In the genomic region with DNA sequence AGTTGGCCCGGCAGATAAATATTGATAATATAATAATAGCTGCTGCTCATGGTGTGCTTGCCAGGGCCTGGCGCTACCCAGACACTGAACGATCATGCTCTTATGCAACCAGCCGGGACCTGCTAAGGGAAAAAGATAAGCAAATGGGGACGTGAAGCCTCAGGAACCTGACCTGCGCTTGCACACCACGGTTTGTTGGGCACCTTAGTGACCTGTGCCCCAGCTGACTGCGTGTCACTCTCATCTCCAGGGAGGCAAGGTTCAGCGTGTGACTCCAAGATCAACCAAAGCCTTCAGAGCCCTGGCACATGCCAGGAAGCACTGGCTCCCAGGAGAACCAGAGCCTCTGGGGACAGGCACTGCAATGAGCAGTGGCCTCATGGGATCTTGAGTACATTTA, we compare ENCODE assay signal across 14 cellular contexts.
DNase-seq lines count a peak whose midpoint lies in the region; ATAC-seq, FAIRE-seq and TF ChIP-seq lines count a peak whose summit lies in the region.
"Had no signal": no experiment of that assay in that cellular context is flagged by ENCODE, and none has a peak within 500 bp of the region (broad histone marks: within the 10 kb centered on the region; RNA-seq: fewer than 3 reads in every experiment).

No MANE protein-coding gene starts in this region.

- in situ Hi-C loops in HepG2 (cut with HindIII; ENCODE audit: extremely low pct_ligation_motif_present, low pct_unique_long_range_greater_than_20kb), result no loop called here

- POLR2A ChIA-PET in HepG2 (lab: Yijun Ruan, JAX), result no interaction called here
- POLR2A ChIA-PET in activated CD4-positive, alpha-beta T cell treated with anti-CD3 and anti-CD28 coated beads for 36 hours (lab: Charles Lee), result no interaction called here

- H3K4me3 ChIP-seq in liver (ENCODE audit: low read depth in 1 of 3, low read length in 3 of 3), result no peak overlapping the region
- no peak overlapping the region for H3K4me3 ChIP-seq in HepG2 (replicated peaks in 1 of 3; ENCODE audit: insufficient read depth in 1 of 3, low read depth in 2 of 3, low read length in 3 of 3)

- 44% methylated on average over 9 of the region's 9 CpGs for WGBS in liver
- WGBS in HepG2 (ENCODE audit: low lambda C conversion rate), result 17% methylated on average over 9 of the region's 9 CpGs

- ATAC-seq in HepG2, result no peak
- no peak for ATAC-seq in effector memory CD8-positive, alpha-beta T cell (replicated peaks)
- no peak for ATAC-seq in activated CD4-positive, alpha-beta T cell treated with anti-CD3 and anti-CD28 coated beads for 36 hours
- no peak for ATAC-seq in GM21786 (IDR thresholded peaks at IDR 0.05; ENCODE audit: unreplicated experiment)
- ATAC-seq: CD8-positive, alpha-beta T cell; Panc1 had no signal

- TF ChIP-seq RAD21 in liver (IDR thresholded peaks at IDR 0.05) (peak in 1 of 2 donors; percentile 47), HepG2 (CRISPR knock-in tag; IDR thresholded peaks at IDR 0.05) (no peak)

- TF ChIP-seq EP300 in HepG2 (IDR thresholded peaks at IDR 0.05; ENCODE audit: low read depth in 2 of 2, low read length in 2 of 2) (no peak), HepG2 (CRISPR knock-in tag; IDR thresholded peaks at IDR 0.05; ENCODE audit: borderline replicate concordance) (no peak)

- no peaks in the 10 kb centered on the region for H4K20me1 ChIP-seq in HepG2 (ENCODE audit: insufficient read depth, low read length)

- no peak overlapping the region for H3K9ac ChIP-seq in liver (ENCODE audit: low read depth in 1 of 2, low read length in 2 of 2)
- H3K9ac ChIP-seq in HepG2 (ENCODE audit: insufficient read depth, low read depth, low read length), result no peak overlapping the region

- peak overlapping the region in 1 of 2 donors; percentile 28 for H3K27ac ChIP-seq in liver (ENCODE audit: low read depth in 1 of 2, low read length in 2 of 2)
- no peak overlapping the region for H3K27ac ChIP-seq in HepG2 (ENCODE audit: extremely low read length, insufficient read depth, low read length)

- H3K36me3 Mint-ChIP-seq in effector memory CD8-positive, alpha-beta T cell (ENCODE audit: insufficient read depth), result peaks cover 5% of the 10 kb centered on the region
- peaks cover 9% of the 10 kb centered on the region for H3K36me3 Mint-ChIP-seq in activated CD4-positive, alpha-beta T cell treated with anti-CD3 and anti-CD28 coated beads for 36 hours (ENCODE audit: low read depth)

- no peak overlapping the region for H2AFZ ChIP-seq in HepG2 (ENCODE audit: low read length)

- H3K36me3 ChIP-seq in liver (ENCODE audit: control insufficient read depth in 4 of 4, insufficient read depth in 3 of 4, low read depth in 1 of 4, low read length in 3 of 4) (no peaks in the 10 kb centered on the region), HepG2 (replicated peaks in 1 of 2; ENCODE audit: control insufficient read depth in 1 of 2, insufficient read depth in 2 of 2, low read length in 2 of 2) (no peaks in the 10 kb centered on the region)

- H3K27me3 ChIP-seq in liver (ENCODE audit: control insufficient read depth in 4 of 4, insufficient read depth in 4 of 4, low read length in 3 of 4) (no peaks in the 10 kb centered on the region), HepG2 (ENCODE audit: control insufficient read depth in 1 of 2, insufficient read depth in 2 of 2, low read length in 2 of 2) (peaks cover 0 to 22% of the 10 kb centered on the region in 2 experiments; a peak in 3 of 5 replicates)

- CTCF ChIA-PET in HepG2 (lab: Yijun Ruan, JAX; ENCODE audit: low intra/inter-chr PET ratio, low total read pairs), result no interaction called here
- CTCF ChIA-PET in activated CD4-positive, alpha-beta T cell treated with anti-CD3 and anti-CD28 coated beads for 36 hours (lab: Charles Lee), result interaction anchor here (0.6 kb wide), 1 partner anchor 447 kb away, joined by 3 read pairs; no protein-coding TSS in a partner anchor

- DNase-seq in HepG2 (ENCODE audit: low spot score) (no peak), posterior vena cava (ENCODE audit: low spot score) (peak; percentile 42)
- no peak for DNase-seq in effector memory CD8-positive, alpha-beta T cell
- DNase-seq in stimulated activated CD4-positive, alpha-beta T cell treated with anti-CD3 and anti-CD28 coated beads, Interleukin-1b, Interleukin-23, amount 100 ng/mL, for 48 hours, result no peak
- DNase-seq in activated CD4-positive, alpha-beta T cell treated with anti-CD3 and anti-CD28 coated beads for 36 hours, result no peak
- DNase-seq: CD8-positive, alpha-beta T cell; GF-D8; GOT3; NCI-H1048; NCI-H1694; NCI-H82 had no signal

- BruUV-seq in HepG2 (replicated peaks; lab: Mats Ljungman, UMichigan), result no TSS peak

- TF ChIP-seq CTCF in liver (IDR thresholded peaks at IDR 0.05; ENCODE audit: low read depth, low read length, missing input control) (no peak), HepG2 (CRISPR knock-in tag; IDR thresholded peaks at IDR 0.05) (no peak)

- H3K79me2 ChIP-seq in HepG2 (ENCODE audit: insufficient read depth, low read length), result no peaks in the 10 kb centered on the region

- intact Hi-C loops in HepG2 (cut with micrococcal nuclease; ENCODE audit: unreplicated experiment) (no loop called here), posterior vena cava (cut with DNase I) (no loop called here)
- intact Hi-C loops in activated CD4-positive, alpha-beta T cell treated with anti-CD3 and anti-CD28 coated beads for 36 hours (cut with DNase I, micrococcal nuclease), result no loop called here

- no peaks in the 10 kb centered on the region for H3K4me1 Mint-ChIP-seq in effector memory CD8-positive, alpha-beta T cell (ENCODE audit: low read depth in 2 of 2)
- H3K4me1 Mint-ChIP-seq in activated CD4-positive, alpha-beta T cell treated with anti-CD3 and anti-CD28 coated beads for 36 hours, result no peaks in the 10 kb centered on the region

- H3K9me3 ChIP-seq in liver (ENCODE audit: control insufficient read depth in 4 of 4, low read length in 3 of 4) (no peaks in the 10 kb centered on the region), HepG2 (ENCODE audit: low read length) (no peaks in the 10 kb centered on the region)

- no peaks in the 10 kb centered on the region for H3K9me3 Mint-ChIP-seq in effector memory CD8-positive, alpha-beta T cell
- peaks cover 5% of the 10 kb centered on the region for H3K9me3 Mint-ChIP-seq in activated CD4-positive, alpha-beta T cell treated with anti-CD3 and anti-CD28 coated beads for 36 hours (ENCODE audit: low read depth)
- H3K9me3 Mint-ChIP-seq: CD8-positive, alpha-beta T cell had no signal

- no peak for FAIRE-seq in HepG2 (lab: Jason Lieb, UNC)

- H3K27me3 Mint-ChIP-seq in effector memory CD8-positive, alpha-beta T cell, result no peaks in the 10 kb centered on the region
- H3K27me3 Mint-ChIP-seq in activated CD4-positive, alpha-beta T cell treated with anti-CD3 and anti-CD28 coated beads for 36 hours, result no peaks in the 10 kb centered on the region

- no peak overlapping the region for H3K4me2 ChIP-seq in HepG2 (ENCODE audit: low read depth, low read length)

- no peak overlapping the region for H3K4me3 Mint-ChIP-seq in effector memory CD8-positive, alpha-beta T cell
- H3K4me3 Mint-ChIP-seq in activated CD4-positive, alpha-beta T cell treated with anti-CD3 and anti-CD28 coated beads for 36 hours, result no peak overlapping the region
- H3K4me3 Mint-ChIP-seq: CD8-positive, alpha-beta T cell had no signal

- peaks cover 0 to 15% (median 9%) of the 10 kb centered on the region in 4 donors for H3K4me1 ChIP-seq in liver (ENCODE audit: control insufficient read depth in 4 of 4, insufficient read depth in 4 of 4, low read length in 3 of 4)
- no peaks in the 10 kb centered on the region for H3K4me1 ChIP-seq in HepG2 (ENCODE audit: insufficient read depth, low read length)

- peak overlapping the region; percentile 17 to 57 for H3K27ac Mint-ChIP-seq in effector memory CD8-positive, alpha-beta T cell
- no peak overlapping the region for H3K27ac Mint-ChIP-seq in activated CD4-positive, alpha-beta T cell treated with anti-CD3 and anti-CD28 coated beads for 36 hours
- H3K27ac Mint-ChIP-seq: CD8-positive, alpha-beta T cell had no signal

- no peak for TF ChIP-seq POLR2A in HepG2 (IDR thresholded peaks at IDR 0.05; ENCODE audit: insufficient read depth in 1 of 2, low read depth in 2 of 2, low read length in 2 of 2)

TF ChIP-seq in liver, 16 proteins besides CTCF, POLR2A, EP300 and RAD21 (continues in another document):
- TF ChIP-seq, protein P1, sequence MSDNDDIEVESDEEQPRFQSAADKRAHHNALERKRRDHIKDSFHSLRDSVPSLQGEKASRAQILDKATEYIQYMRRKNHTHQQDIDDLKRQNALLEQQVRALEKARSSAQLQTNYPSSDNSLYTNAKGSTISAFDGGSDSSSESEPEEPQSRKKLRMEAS (IDR thresholded peaks at IDR 0.05), result peak; percentile 86
- TF ChIP-seq HNF4A (conservative IDR thresholded peaks at IDR 0.05) (peak; percentile 87 to 98), SP1 (IDR thresholded peaks at IDR 0.05) (peak; percentile 86)

TF ChIP-seq in HepG2, 621 proteins besides CTCF, POLR2A, EP300 and RAD21 (continues in another document):
- TF ChIP-seq JDP2 (CRISPR knock-in tag; IDR thresholded peaks at IDR 0.05; ENCODE audit: borderline replicate concordance), result no peak
- TF ChIP-seq, protein P2, sequence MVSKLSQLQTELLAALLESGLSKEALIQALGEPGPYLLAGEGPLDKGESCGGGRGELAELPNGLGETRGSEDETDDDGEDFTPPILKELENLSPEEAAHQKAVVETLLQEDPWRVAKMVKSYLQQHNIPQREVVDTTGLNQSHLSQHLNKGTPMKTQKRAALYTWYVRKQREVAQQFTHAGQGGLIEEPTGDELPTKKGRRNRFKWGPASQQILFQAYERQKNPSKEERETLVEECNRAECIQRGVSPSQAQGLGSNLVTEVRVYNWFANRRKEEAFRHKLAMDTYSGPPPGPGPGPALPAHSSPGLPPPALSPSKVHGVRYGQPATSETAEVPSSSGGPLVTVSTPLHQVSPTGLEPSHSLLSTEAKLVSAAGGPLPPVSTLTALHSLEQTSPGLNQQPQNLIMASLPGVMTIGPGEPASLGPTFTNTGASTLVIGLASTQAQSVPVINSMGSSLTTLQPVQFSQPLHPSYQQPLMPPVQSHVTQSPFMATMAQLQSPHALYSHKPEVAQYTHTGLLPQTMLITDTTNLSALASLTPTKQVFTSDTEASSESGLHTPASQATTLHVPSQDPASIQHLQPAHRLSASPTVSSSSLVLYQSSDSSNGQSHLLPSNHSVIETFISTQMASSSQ (IDR thresholded peaks at IDR 0.05; ENCODE audit: low read depth), result no peak
- TF ChIP-seq, protein P2 (CRISPR knock-in tag; IDR thresholded peaks at IDR 0.05; ENCODE audit: borderline replicate concordance), result no peak
